ENCODE assay signal across 7 cellular contexts in genomic region chr11:68798221-68798813, GRCh38. TPM values are rescaled to one million over a fixed set of nuclear protein-coding genes. Genes with fewer than 3 reads are reported as not detected.
DNase-seq lines count a peak whose midpoint lies in the region; ATAC-seq and TF ChIP-seq lines count a peak whose summit lies in the region.

No MANE protein-coding gene starts in this region.

- H3K9ac ChIP-seq in PC-3 (ENCODE audit: low read length) (no peak overlapping the region), adipocyte (ENCODE audit: low read length) (no peak overlapping the region)

- no TSS peak for BruUV-seq in PC-3 (replicated peaks; lab: Mats Ljungman, UMichigan)

- CTCF ChIA-PET in PC-3 (lab: Charles Lee): interaction anchor here (1.3 kb wide), 1 partner anchor 166 kb away, joined by 6 read pairs; no protein-coding TSS in a partner anchor

- no peak overlapping the region for H3K27ac ChIP-seq in PC-3 (ENCODE audit: low read length)

- no peaks in the 10 kb centered on the region for H3K79me2 ChIP-seq in PC-3 (ENCODE audit: low read length)

- H3K4me1 ChIP-seq in PC-3 (ENCODE audit: insufficient read depth, low read length) (no peaks in the 10 kb centered on the region), adipocyte (ENCODE audit: control insufficient read depth, insufficient read depth, low read length) (no peaks in the 10 kb centered on the region)

- H3K4me2 ChIP-seq in PC-3 (ENCODE audit: low read length): no peak overlapping the region

- peak; percentile 88 for TF ChIP-seq CTCF in GM12872 (IDR thresholded peaks at IDR 0.05; ENCODE audit: insufficient read depth, low read depth, low read length)
- peak; percentile 94 for TF ChIP-seq CTCF in PC-3 (conservative IDR thresholded peaks at IDR 0.05; ENCODE audit: low read depth, low read length)
- TF ChIP-seq CTCF in kidney epithelial cell (IDR thresholded peaks at IDR 0.05; ENCODE audit: insufficient read depth, low read length, poor library complexity, severe bottlenecking): peak; percentile 64

- intact Hi-C loops in PC-3 (cut with micrococcal nuclease): no loop called here

- H3K4me3 ChIP-seq in PC-3 (ENCODE audit: low read length): no peak overlapping the region
- H3K4me3 ChIP-seq in adipocyte (ENCODE audit: low read length): no peak overlapping the region
- H3K4me3 ChIP-seq in kidney epithelial cell (ENCODE audit: low read depth, low read length): no peak overlapping the region

- H3K27me3 ChIP-seq in PC-3 (ENCODE audit: low read length) (no peaks in the 10 kb centered on the region), adipocyte (replicated peaks; ENCODE audit: control insufficient read depth, insufficient read depth, low read length) (no peaks in the 10 kb centered on the region), kidney epithelial cell (ENCODE audit: control insufficient read depth, insufficient read depth, low read length) (no peaks in the 10 kb centered on the region)

- H2AFZ ChIP-seq in PC-3 (ENCODE audit: low read length): no peak overlapping the region

- no peaks in the 10 kb centered on the region for H4K20me1 ChIP-seq in PC-3 (ENCODE audit: low read length)

- no peaks in the 10 kb centered on the region for H3F3A ChIP-seq in PC-3 (ENCODE audit: low read length, unreplicated experiment)

- no peaks in the 10 kb centered on the region for H3K9me3 ChIP-seq in PC-3 (ENCODE audit: low read length)
- H3K9me3 ChIP-seq in adipocyte (ENCODE audit: control insufficient read depth, low read length): no peaks in the 10 kb centered on the region

- ATAC-seq in PC-3 (peak; percentile 42; the same call in 1 of the 2 replicates), GM18511 (IDR thresholded peaks at IDR 0.05; ENCODE audit: unreplicated experiment) (no peak)

- DNase-seq in PC-3: peak; percentile 52
- peak; percentile 36 for DNase-seq in adipocyte (ENCODE audit: low read depth)
- DNase-seq in kidney epithelial cell (ENCODE audit: low read depth): no peak
- peak in 5 of 6 experiments; percentile 6 to 25 (median 14) for DNase-seq in stimulated activated naive CD4-positive, alpha-beta T cell (lab: John Stamatoyannopoulos, UW)
- no peak for DNase-seq in NCI-H2171 treated with DMSO at 0.1 percent for 48 hours (lab: John Stamatoyannopoulos, UW)

- no peaks in the 10 kb centered on the region for H3K9me2 ChIP-seq in PC-3 (replicated peaks; ENCODE audit: low read length)

- POLR2A ChIA-PET in PC-3 (lab: Charles Lee; ENCODE audit: unreplicated experiment): no interaction called here

- H3K36me3 ChIP-seq in PC-3 (ENCODE audit: low read depth, low read length) (peaks cover 28% of the 10 kb centered on the region), adipocyte (ENCODE audit: control insufficient read depth, insufficient read depth, low read length, severe bottlenecking) (peaks cover 12% of the 10 kb centered on the region), kidney epithelial cell (ENCODE audit: control insufficient read depth, insufficient read depth, low read length) (no peaks in the 10 kb centered on the region)

RNA-seq across cellular contexts. Expression of gene CPT1A, which starts 43.4 kb away (rescaled TPM):
- total RNA-seq in PC-3 (2014; rRNA removed): 38.1 and 53.2 TPM in 2 replicates
- total RNA-seq in kidney epithelial cell: 14.0 and 15.4 TPM in 2 replicates

RNA-seq across cellular contexts. Expression of gene TESMIN, which starts 47.0 kb away (rescaled TPM):
- total RNA-seq in PC-3 (2014; rRNA removed) (25.8 and 30.2 TPM in 2 replicates), kidney epithelial cell (3.8 and 7.7 TPM in 2 replicates)

Comparison
In these comparisons a context has a peak if more than half of its experiments do, and no peak if none do; other contexts are left out.
1. DNase-seq: peak in PC-3 (single experiment), adipocyte (single experiment) and stimulated activated naive CD4-positive, alpha-beta T cell (5 of 6); none in kidney epithelial cell (single experiment) and NCI-H2171 treated with DMSO at 0.1 percent for 48 hours (single experiment).
2. Peak in every context shown above with its lines, with median percentiles within 50 percentile points of each other: CTCF ChIP-seq.